In genomic region chr6:12148317-12148801, GRCh38 we compare ENCODE assay signal across 10 cellular contexts.
DNase-seq lines count a peak whose midpoint lies in the region; ATAC-seq and TF ChIP-seq lines count a peak whose summit lies in the region.
"Had no signal": no experiment of that assay in that cellular context is flagged by ENCODE, and none has a peak within 500 bp of the region (broad histone marks: within the 10 kb centered on the region; RNA-seq: fewer than 3 reads in every experiment).

No MANE protein-coding gene starts in this region.

- peaks cover 20% of the 10 kb centered on the region for H3K4me1 Mint-ChIP-seq in activated T-cell treated with anti-CD3 and anti-CD28 coated beads, Interleukin-2, amount 50 U/mL, for 24 hours (ENCODE audit: low read depth)

- peaks cover 46% of the 10 kb centered on the region for H3K36me3 Mint-ChIP-seq in activated T-cell treated with anti-CD3 and anti-CD28 coated beads, Interleukin-2, amount 50 U/mL, for 24 hours (ENCODE audit: low read depth)

- no peak overlapping the region for H3K4me3 Mint-ChIP-seq in activated T-cell treated with anti-CD3 and anti-CD28 coated beads, Interleukin-2, amount 50 U/mL, for 24 hours

- ATAC-seq in SK-N-SH treated with all-trans-retinoic acid at 6 μM for 48 hours (peak; percentile 79), HG02623 (IDR thresholded peaks at IDR 0.05; ENCODE audit: unreplicated experiment) (no peak)

- peak overlapping the region; percentile 54 for H3K27ac ChIP-seq in substantia nigra (ENCODE audit: low read depth, low read length, poor library complexity, severe bottlenecking)

- no peak for TF ChIP-seq CTCF in fibroblast of mammary gland (conservative IDR thresholded peaks at IDR 0.05; ENCODE audit: control insufficient read depth, insufficient read depth, low read depth, low read length)

- no peak for DNase-seq in activated T-cell treated with anti-CD3 and anti-CD28 coated beads, Interleukin-2, amount 50 U/mL, for 24 hours
- no peak for DNase-seq in activated T-cell treated with anti-CD3 and anti-CD28 coated beads, Interleukin-2, amount 50 U/mL, for 48 hours
- DNase-seq in fibroblast of mammary gland (ENCODE audit: low read depth) (peak; percentile 58), substantia nigra (lab: John Stamatoyannopoulos, UW) (no peak), COLO668 (lab: John Stamatoyannopoulos, UW; ENCODE audit: unreplicated experiment) (no peak), NCI-H2029 (lab: John Stamatoyannopoulos, UW) (no peak)
- DNase-seq: foreskin melanocyte, NCI-H187 treated with DMSO at 0.1 percent for 48 hours had no signal

- no peaks in the 10 kb centered on the region for H3K27me3 Mint-ChIP-seq in activated T-cell treated with anti-CD3 and anti-CD28 coated beads, Interleukin-2, amount 50 U/mL, for 24 hours

- no peaks in the 10 kb centered on the region for H3K9me3 Mint-ChIP-seq in activated T-cell treated with anti-CD3 and anti-CD28 coated beads, Interleukin-2, amount 50 U/mL, for 24 hours

- H3K27ac Mint-ChIP-seq in activated T-cell treated with anti-CD3 and anti-CD28 coated beads, Interleukin-2, amount 50 U/mL, for 24 hours: peak overlapping the region; percentile 71

- H3K4me3 ChIP-seq in fibroblast of mammary gland (ENCODE audit: control insufficient read depth, low read depth, low read length): no peak overlapping the region

TF ChIP-seq in SK-N-SH treated with all-trans-retinoic acid at 6 μM for 48 hours, 23 proteins besides CTCF, POLR2A, EP300 and RAD21:
- TF ChIP-seq ARNTL (CRISPR knock-in tag; IDR thresholded peaks at IDR 0.05; ENCODE audit: borderline replicate concordance, low read depth) (no peak), BACH2 (CRISPR knock-in tag; IDR thresholded peaks at IDR 0.05; ENCODE audit: borderline replicate concordance) (no peak), ZFP3 (CRISPR knock-in tag; IDR thresholded peaks at IDR 0.05) (0 out of 2 replicates have a peak, but pooled peaks have one; percentile 19), PPARA (CRISPR knock-in tag; IDR thresholded peaks at IDR 0.05; ENCODE audit: borderline replicate concordance) (no peak), RARB (CRISPR knock-in tag; IDR thresholded peaks at IDR 0.05) (no peak), ZFP30 (CRISPR knock-in tag; IDR thresholded peaks at IDR 0.05) (no peak), GLIS3 (CRISPR knock-in tag; IDR thresholded peaks at IDR 0.05) (no peak), CSRNP3 (CRISPR knock-in tag; IDR thresholded peaks at IDR 0.05) (no peak), PATZ1 (CRISPR knock-in tag; IDR thresholded peaks at IDR 0.05; ENCODE audit: borderline replicate concordance) (no peak), SNAI2 (CRISPR knock-in tag; IDR thresholded peaks at IDR 0.05) (no peak), ZNF70 (CRISPR knock-in tag; IDR thresholded peaks at IDR 0.05) (no peak), ESRRG (CRISPR knock-in tag; IDR thresholded peaks at IDR 0.05) (no peak), ZNF565 (CRISPR knock-in tag; conservative IDR thresholded peaks at IDR 0.05; ENCODE audit: low read depth) (no peak), ISL1 (CRISPR knock-in tag; IDR thresholded peaks at IDR 0.05) (peak; percentile 47; the same call in 1 of the 2 replicates), ZNF8 (CRISPR knock-in tag; IDR thresholded peaks at IDR 0.05) (no peak), ZC3H10 (CRISPR knock-in tag; IDR thresholded peaks at IDR 0.05) (no peak), CSDC2 (CRISPR knock-in tag; IDR thresholded peaks at IDR 0.05) (0 out of 2 replicates have a peak, but pooled peaks have one; percentile 63)
